ENCODE assay signal across 19 cellular contexts in the genomic region with DNA sequence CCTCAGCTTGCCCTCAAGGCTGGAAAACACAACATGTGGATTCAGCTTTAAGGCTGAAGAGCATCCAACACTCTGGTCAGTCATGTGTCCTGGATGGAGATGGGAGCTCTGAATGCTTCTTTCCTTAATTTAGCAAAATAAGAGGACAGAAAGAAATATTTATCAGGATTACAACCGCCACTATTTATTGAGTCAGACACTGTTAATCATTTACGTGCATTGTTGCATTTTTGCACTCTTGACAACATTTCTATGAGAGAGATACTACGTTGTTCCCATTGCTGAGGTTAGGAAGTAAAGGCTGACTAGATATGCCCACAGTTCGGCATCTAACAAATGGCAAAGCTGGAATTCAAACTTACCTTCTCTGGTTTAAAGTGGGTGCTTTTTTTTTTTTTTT.
DNase-seq lines count a peak whose midpoint lies in the region; ATAC-seq, FAIRE-seq and TF ChIP-seq lines count a peak whose summit lies in the region.
"Had no signal": no experiment of that assay in that cellular context is flagged by ENCODE, and none has a peak within 500 bp of the region (broad histone marks: within the 10 kb centered on the region; RNA-seq: fewer than 3 reads in every experiment).

No MANE protein-coding gene starts in this region.

- TF ChIP-seq CTCF in K562 (IDR thresholded peaks at IDR 0.05 in 2 of 3, conservative IDR thresholded peaks at IDR 0.05 in 1 of 3; ENCODE audit: insufficient read depth in 2 of 3, low read depth in 1 of 3, low read length in 3 of 3) = no peak
- TF ChIP-seq CTCF in GM20000 (IDR thresholded peaks at IDR 0.05; ENCODE audit: extremely low read depth, missing control alignments) = no peak

- H3K79me2 ChIP-seq in K562 (ENCODE audit: control insufficient read depth, insufficient read depth, low read length) = no peaks in the 10 kb centered on the region
- H3K79me2 ChIP-seq in trophoblast cell (ENCODE audit: control insufficient read depth, insufficient read depth, low read length, poor library complexity) = no peaks in the 10 kb centered on the region

- no peak for FAIRE-seq in K562 (lab: Jason Lieb, UNC)
- FAIRE-seq: G401.6, GM12892 had no signal

- no peaks in the 10 kb centered on the region for H3K4me1 Mint-ChIP-seq in activated naive CD4-positive, alpha-beta T cell treated with anti-CD3 and anti-CD28 coated beads, Interleukin-2, amount 10 ng/mL, durations not matched to agents 7 days and 5 days
- H3K4me1 Mint-ChIP-seq: B cell; CD4-positive, CD25-positive, alpha-beta regulatory T cell had no signal

- no peak overlapping the region for H2AK5ac ChIP-seq in trophoblast cell (ENCODE audit: low read length)

- no peak overlapping the region for H3K4me3 Mint-ChIP-seq in activated naive CD4-positive, alpha-beta T cell treated with anti-CD3 and anti-CD28 coated beads, Interleukin-2, amount 10 ng/mL, durations not matched to agents 7 days and 5 days
- H3K4me3 Mint-ChIP-seq: B cell; CD4-positive, CD25-positive, alpha-beta regulatory T cell; H9 had no signal

- H3K79me1 ChIP-seq in trophoblast cell (ENCODE audit: low read length) = peaks cover 3% of the 10 kb centered on the region

- 15% methylated on average over 4 of the region's 4 CpGs for WGBS in K562 (ENCODE audit: insufficient coverage, low coverage, missing lambda C conversion rate)
- WGBS in trophoblast cell (ENCODE audit: extremely low coverage, insufficient coverage, insufficient read length) = no CpG with 5 or more reads among the region's 4 CpGs

- TF ChIP-seq EP300 in K562 (IDR thresholded peaks at IDR 0.05; ENCODE audit: low read length) = no peak

- no peak overlapping the region for H4K91ac ChIP-seq in trophoblast cell (ENCODE audit: low read depth, low read length)

- H4K8ac ChIP-seq in trophoblast cell (ENCODE audit: low read depth, low read length) = no peak overlapping the region

- H3K4me3 ChIP-seq in K562 (no peak overlapping the region), trophoblast cell (ENCODE audit: low read depth, low read length) (no peak overlapping the region)
- H3K4me3 ChIP-seq: BLaER1, GM23248 had no signal

- no peak overlapping the region for H3K27ac ChIP-seq in K562 (ENCODE audit: extremely low read depth, low read depth, low read length)
- H3K27ac ChIP-seq in trophoblast cell (ENCODE audit: low read depth, low read length) = no peak overlapping the region
- H3K27ac ChIP-seq: BLaER1, C4-2B, GM23248 had no signal

- no peaks in the 10 kb centered on the region for H3K9me3 Mint-ChIP-seq in activated naive CD4-positive, alpha-beta T cell treated with anti-CD3 and anti-CD28 coated beads, Interleukin-2, amount 10 ng/mL, durations not matched to agents 7 days and 5 days

- H3K9ac ChIP-seq in K562 (ENCODE audit: insufficient read depth in 1 of 2, low read depth in 2 of 2, low read length in 2 of 2) (no peak overlapping the region), trophoblast cell (ENCODE audit: low read length) (no peak overlapping the region)
- H3K9ac ChIP-seq: BLaER1, GM23248 had no signal

- in situ Hi-C loops in K562 (cut with MboI) = no loop called here

- H2BK5ac ChIP-seq in trophoblast cell (ENCODE audit: low read depth, low read length, poor library complexity) = no peak overlapping the region

- no peaks in the 10 kb centered on the region for H3K27me3 Mint-ChIP-seq in activated naive CD4-positive, alpha-beta T cell treated with anti-CD3 and anti-CD28 coated beads, Interleukin-2, amount 10 ng/mL, durations not matched to agents 7 days and 5 days
- H3K27me3 Mint-ChIP-seq: B cell; CD4-positive, CD25-positive, alpha-beta regulatory T cell had no signal

- H3K9me3 ChIP-seq in K562 (replicated peaks; ENCODE audit: control insufficient read depth, insufficient read depth, low read depth, low read length) (no peaks in the 10 kb centered on the region), trophoblast cell (ENCODE audit: insufficient read depth, low read depth, low read length) (no peaks in the 10 kb centered on the region)
- H3K9me3 ChIP-seq: Caco-2 had no signal

- no peak overlapping the region for H2BK12ac ChIP-seq in trophoblast cell (ENCODE audit: low read length)

- H3K18ac ChIP-seq in trophoblast cell (ENCODE audit: low read length) = no peak overlapping the region

- H3K27me3 ChIP-seq in K562 (ENCODE audit: control insufficient read depth in 2 of 2, insufficient read depth in 2 of 2, low read length in 2 of 2) (peaks cover 12 to 19% of the 10 kb centered on the region in 2 experiments; a peak in 4 of 5 replicates), trophoblast cell (ENCODE audit: insufficient read depth, low read length) (no peaks in the 10 kb centered on the region)
- H3K27me3 ChIP-seq: BLaER1 had no signal

- no peak overlapping the region for H3K4me2 ChIP-seq in K562 (ENCODE audit: insufficient read depth, low read length)
- no peak overlapping the region for H3K4me2 ChIP-seq in trophoblast cell (ENCODE audit: low read length)
- H3K4me2 ChIP-seq: BLaER1 had no signal

- H2AFZ ChIP-seq in K562 (ENCODE audit: low read depth, low read length) (no peak overlapping the region; the same call in 1 of the 2 replicates), trophoblast cell (ENCODE audit: insufficient read depth, low read length, poor library complexity) (no peak overlapping the region)
- H2AFZ ChIP-seq: GM23248 had no signal

- H4K20me1 ChIP-seq in K562 (replicated peaks; ENCODE audit: control insufficient read depth, insufficient read depth, low read length) = no peaks in the 10 kb centered on the region
- H4K20me1 ChIP-seq: BLaER1 had no signal

- peaks cover 0 to 9% of the 10 kb centered on the region in 2 experiments; a peak in 3 of 5 replicates for H3K4me1 ChIP-seq in K562 (replicated peaks in 1 of 2; ENCODE audit: control insufficient read depth in 2 of 2, insufficient read depth in 2 of 2, low read length in 2 of 2)
- peaks cover 3 to 6% of the 10 kb centered on the region in 2 experiments for H3K4me1 ChIP-seq in trophoblast cell (ENCODE audit: control insufficient read depth in 1 of 2, insufficient read depth in 2 of 2, low read length in 2 of 2)
- H3K4me1 ChIP-seq: Caco-2 had no signal

- TF ChIP-seq POLR2A in K562 (conservative IDR thresholded peaks at IDR 0.05) = no peak

- H4K12ac ChIP-seq in trophoblast cell (ENCODE audit: low read depth, low read length) = no peak overlapping the region

- no peak for TF ChIP-seq RAD21 in K562 (CRISPR knock-in tag; conservative IDR thresholded peaks at IDR 0.05 in 1 of 2, IDR thresholded peaks at IDR 0.05 in 1 of 2)

- no peak overlapping the region for H3K27ac Mint-ChIP-seq in activated naive CD4-positive, alpha-beta T cell treated with anti-CD3 and anti-CD28 coated beads, Interleukin-2, amount 10 ng/mL, durations not matched to agents 7 days and 5 days
- H3K27ac Mint-ChIP-seq: B cell; CD4-positive, CD25-positive, alpha-beta regulatory T cell; CD8-positive, alpha-beta T cell had no signal

- intact Hi-C loops in K562 (cut with micrococcal nuclease) = no loop called here

- POLR2A ChIA-PET in K562 (lab: Yijun Ruan, JAX) = interaction anchor here (0.6 to 1.1 kb wide), 3 partner anchors 37 to 215 kb away, joined by 3 to 4 read pairs (median 3); no protein-coding TSS in a partner anchor

- peak in 1 of 4 experiments; percentile 4 for DNase-seq in K562 (ENCODE audit: extremely low read depth in 1 of 4, low spot score in 3 of 4)
- no peak for DNase-seq in left lobe of liver (ENCODE audit: low spot score)
- peak; percentile 44 to 83 for DNase-seq in trophoblast cell
- no peak for DNase-seq in activated naive CD4-positive, alpha-beta T cell treated with anti-CD3 and anti-CD28 coated beads, Interleukin-2, amount 10 ng/mL, durations not matched to agents 7 days and 5 days
- no peak for DNase-seq in midbrain (lab: John Stamatoyannopoulos, UW)
- DNase-seq in GM20000 (ENCODE audit: low spot score) = no peak
- DNase-seq: Caco-2; CD4-positive, CD25-positive, alpha-beta regulatory T cell; CD8-positive, alpha-beta T cell; DMS153; DND-41; GM23248; H9 had no signal

- no peaks in the 10 kb centered on the region for H3K36me3 Mint-ChIP-seq in activated naive CD4-positive, alpha-beta T cell treated with anti-CD3 and anti-CD28 coated beads, Interleukin-2, amount 10 ng/mL, durations not matched to agents 7 days and 5 days
- H3K36me3 Mint-ChIP-seq: CD4-positive, CD25-positive, alpha-beta regulatory T cell; CD8-positive, alpha-beta T cell had no signal

- TSS peak; percentile 85 for BruUV-seq in K562 (replicated peaks; lab: Mats Ljungman, UMichigan)

- H3K23ac ChIP-seq in trophoblast cell (ENCODE audit: low read length) = no peak overlapping the region

- H3K36me3 ChIP-seq in K562 (ENCODE audit: control insufficient read depth, insufficient read depth, low read length) (no peaks in the 10 kb centered on the region), trophoblast cell (ENCODE audit: control insufficient read depth in 1 of 2, insufficient read depth in 2 of 2, low read length in 2 of 2) (no peaks in the 10 kb centered on the region)
- H3K36me3 ChIP-seq: BLaER1 had no signal

- CTCF ChIA-PET in K562 (lab: Yijun Ruan, JAX; ENCODE audit: low intra/inter-chr PET ratio) = no interaction called here
- CTCF ChIA-PET in activated naive CD4-positive, alpha-beta T cell treated with anti-CD3 and anti-CD28 coated beads, Interleukin-2, amount 10 ng/mL, durations not matched to agents 7 days and 5 days (lab: Charles Lee) = interaction anchor here (0.6 kb wide), 1 partner anchor 198 kb away, joined by 3 read pairs; no protein-coding TSS in a partner anchor

- no peaks in the 10 kb centered on the region for H3K9me1 ChIP-seq in K562 (ENCODE audit: control insufficient read depth, insufficient read depth, low read length)

- H3K4ac ChIP-seq in trophoblast cell (ENCODE audit: low read depth, low read length) = no peak overlapping the region

- ATAC-seq in K562 (no peak), left lobe of liver (peak; percentile 50)
- ATAC-seq: CD8-positive, alpha-beta T cell; HCT116 had no signal

- no peak overlapping the region for H3K14ac ChIP-seq in trophoblast cell (ENCODE audit: low read length)

- H2BK120ac ChIP-seq in trophoblast cell (ENCODE audit: insufficient read depth, low read length, poor library complexity) = no peak overlapping the region

TF ChIP-seq in K562, 482 proteins besides CTCF, POLR2A, EP300 and RAD21 (continues in another document):
- TF ChIP-seq ATF4 (CRISPR knock-in tag; IDR thresholded peaks at IDR 0.05) = no peak
- TF ChIP-seq ZNF436 (CRISPR knock-in tag; IDR thresholded peaks at IDR 0.05) = no peak
- no peak for TF ChIP-seq XRCC5 (IDR thresholded peaks at IDR 0.05; ENCODE audit: low read depth, low read length)
- TF ChIP-seq POLR2H (tag; IDR thresholded peaks at IDR 0.05; ENCODE audit: low read depth) = no peak
- TF ChIP-seq MECOM (CRISPR knock-in tag; IDR thresholded peaks at IDR 0.05) = no peak
- no peak for TF ChIP-seq SREBF2 (CRISPR knock-in tag; IDR thresholded peaks at IDR 0.05)
- TF ChIP-seq ZNF384 (IDR thresholded peaks at IDR 0.05; ENCODE audit: low read depth, low read length) = no peak

Comparison
In these comparisons a context has a peak if more than half of its experiments do, and no peak if none do; other contexts are left out.
1. DNase-seq: peak in trophoblast cell (2 of 2); none in left lobe of liver (single experiment), activated naive CD4-positive, alpha-beta T cell treated with anti-CD3 and anti-CD28 coated beads, Interleukin-2, amount 10 ng/mL, durations not matched to agents 7 days and 5 days (single experiment), midbrain (single experiment) and GM20000 (single experiment).